ENCODE assay signal across 19 cellular contexts in the genomic region with DNA sequence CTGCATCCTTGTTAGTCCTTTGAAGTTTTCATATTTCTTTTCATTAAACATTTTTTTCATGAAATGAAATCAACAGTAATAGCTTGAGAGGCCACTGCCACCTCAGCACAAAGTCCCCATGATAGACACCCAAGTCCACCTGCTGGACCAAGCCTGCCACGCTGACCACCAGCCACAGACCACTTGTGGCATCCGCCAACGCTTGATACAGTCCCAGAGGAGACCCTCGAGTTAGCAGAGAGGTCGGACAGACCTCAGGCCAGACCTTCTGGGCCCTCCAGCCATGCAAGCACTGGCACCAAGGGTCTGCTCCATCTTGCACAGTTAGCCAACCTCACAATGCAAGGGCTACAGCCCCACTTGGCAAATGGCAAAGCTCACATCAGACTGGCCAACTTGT.
DNase-seq lines count a peak whose midpoint lies in the region; ATAC-seq and TF ChIP-seq lines count a peak whose summit lies in the region.
"Had no signal": no experiment of that assay in that cellular context is flagged by ENCODE, and none has a peak within 500 bp of the region (broad histone marks: within the 10 kb centered on the region; RNA-seq: fewer than 3 reads in every experiment).

No MANE protein-coding gene starts in this region.

- no peak for TF ChIP-seq CTCF in lower lobe of right lung (IDR thresholded peaks at IDR 0.05)

- no peaks in the 10 kb centered on the region for H3K4me1 ChIP-seq in lower lobe of right lung
- H3K4me1 ChIP-seq: A549 had no signal

- no peaks in the 10 kb centered on the region for H3K36me3 Mint-ChIP-seq in activated naive CD4-positive, alpha-beta T cell treated with anti-CD3 and anti-CD28 coated beads for 36 hours (ENCODE audit: low read depth)
- H3K36me3 Mint-ChIP-seq: CD8-positive, alpha-beta T cell had no signal

- H3K4me3 Mint-ChIP-seq in activated naive CD4-positive, alpha-beta T cell treated with anti-CD3 and anti-CD28 coated beads for 36 hours, result no peak overlapping the region
- H3K4me3 Mint-ChIP-seq: B cell; CD4-positive, alpha-beta T cell; CD8-positive, alpha-beta T cell had no signal

- CTCF ChIA-PET in activated naive CD4-positive, alpha-beta T cell treated with anti-CD3 and anti-CD28 coated beads for 36 hours (lab: Charles Lee), result no interaction called here

- peaks cover 3% of the 10 kb centered on the region for H3K4me1 Mint-ChIP-seq in activated naive CD4-positive, alpha-beta T cell treated with anti-CD3 and anti-CD28 coated beads for 36 hours (ENCODE audit: low read depth)
- H3K4me1 Mint-ChIP-seq: B cell had no signal

- no peak for ATAC-seq in Right ventricle myocardium superior (ENCODE audit: poor library complexity)
- no peak for ATAC-seq in lower lobe of right lung
- ATAC-seq: A549; CD8-positive, alpha-beta T cell had no signal

- intact Hi-C loops in Right ventricle myocardium superior (cut with DNase I), result no loop called here
- intact Hi-C loops in cardiac septum (cut with DNase I), result no loop called here
- intact Hi-C loops in lower lobe of right lung (cut with DNase I), result no loop called here
- intact Hi-C loops in posterior vena cava (cut with DNase I), result no loop called here
- intact Hi-C loops in activated naive CD4-positive, alpha-beta T cell treated with anti-CD3 and anti-CD28 coated beads for 36 hours (cut with micrococcal nuclease), result no loop called here

- H3K36me3 ChIP-seq in lower lobe of right lung, result no peaks in the 10 kb centered on the region
- H3K36me3 ChIP-seq: BLaER1 treated with 17β-estradiol and CSF1 and Interleukin-3, amounts not matched to agents 10 nM and 100 nM had no signal

- no peaks in the 10 kb centered on the region for H3K9me3 Mint-ChIP-seq in activated naive CD4-positive, alpha-beta T cell treated with anti-CD3 and anti-CD28 coated beads for 36 hours
- H3K9me3 Mint-ChIP-seq: CD4-positive, alpha-beta T cell; CD8-positive, alpha-beta T cell had no signal

- H3K4me3 ChIP-seq in lower lobe of right lung, result no peak overlapping the region
- H3K4me3 ChIP-seq: A549; BLaER1 treated with 17β-estradiol and CSF1 and Interleukin-3, amounts not matched to agents 10 nM and 100 nM had no signal

- no peak overlapping the region for H3K27ac ChIP-seq in lower lobe of right lung
- H3K27ac ChIP-seq: 22Rv1; A549; BLaER1 treated with 17β-estradiol and CSF1 and Interleukin-3, amounts not matched to agents 10 nM and 100 nM; C4-2B had no signal

- peaks cover 32% of the 10 kb centered on the region for H3K27me3 ChIP-seq in lower lobe of right lung (ENCODE audit: low read depth)
- H3K27me3 ChIP-seq: BLaER1 treated with 17β-estradiol and CSF1 and Interleukin-3, amounts not matched to agents 10 nM and 100 nM had no signal

- H3K27ac Mint-ChIP-seq in activated naive CD4-positive, alpha-beta T cell treated with anti-CD3 and anti-CD28 coated beads for 36 hours, result no peak overlapping the region
- H3K27ac Mint-ChIP-seq: B cell; CD4-positive, alpha-beta T cell; CD8-positive, alpha-beta T cell had no signal

- DNase-seq in Right ventricle myocardium superior (peak; percentile 20), cardiac septum (ENCODE audit: low spot score) (no peak), lower lobe of right lung (peak; percentile 29), posterior vena cava (ENCODE audit: low spot score) (peak; percentile 61), T-helper 1 cell (no peak), activated gamma-delta T cell (lab: John Stamatoyannopoulos, UW) (no peak)
- no peak for DNase-seq in activated naive CD4-positive, alpha-beta T cell treated with anti-CD3 and anti-CD28 coated beads for 36 hours
- DNase-seq: AML-193; Caco-2; Calu3; CD4-positive, alpha-beta T cell; CD8-positive, alpha-beta T cell; DMS79 treated with DMSO at 0.1 percent for 48 hours; GF-D8 had no signal

- no peaks in the 10 kb centered on the region for H3K9me3 ChIP-seq in lower lobe of right lung
- H3K9me3 ChIP-seq: A549; BLaER1 treated with 17β-estradiol and CSF1 and Interleukin-3, amounts not matched to agents 10 nM and 100 nM; Caco-2 had no signal

- peaks cover 32% of the 10 kb centered on the region for H3K27me3 Mint-ChIP-seq in activated naive CD4-positive, alpha-beta T cell treated with anti-CD3 and anti-CD28 coated beads for 36 hours (ENCODE audit: low read depth)

Comparison
In these comparisons a context has a peak if more than half of its experiments do, and no peak if none do; other contexts are left out.
1. DNase-seq: peak in Right ventricle myocardium superior (single experiment), lower lobe of right lung (single experiment) and posterior vena cava (single experiment); none in cardiac septum (single experiment), activated naive CD4-positive, alpha-beta T cell treated with anti-CD3 and anti-CD28 coated beads for 36 hours (single experiment), T-helper 1 cell (0 of 5) and activated gamma-delta T cell (single experiment).